12 cellular contexts compared by ENCODE assay signal in the genomic region with DNA sequence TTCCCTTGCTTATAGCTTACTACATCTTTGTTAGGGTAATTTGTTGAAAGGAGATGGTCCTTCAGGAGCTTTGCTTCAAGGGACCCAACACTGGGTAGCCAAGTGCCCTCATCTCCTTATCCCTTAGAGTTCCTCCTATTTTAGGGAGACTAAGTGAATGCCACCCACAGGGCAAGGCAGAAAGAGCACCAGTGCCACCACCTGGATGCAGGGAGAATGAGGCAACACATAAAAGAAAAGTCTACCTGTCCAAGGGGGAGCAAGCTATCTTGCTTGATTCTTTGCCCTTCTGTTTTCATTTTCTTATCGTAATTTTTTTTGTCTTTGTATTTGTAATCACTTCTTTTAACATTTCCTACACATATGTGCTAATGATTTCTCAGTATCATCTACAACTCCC.
DNase-seq lines count a peak whose midpoint lies in the region; ATAC-seq and TF ChIP-seq lines count a peak whose summit lies in the region.
"Had no signal": no experiment of that assay in that cellular context is flagged by ENCODE, and none has a peak within 500 bp of the region (broad histone marks: within the 10 kb centered on the region; RNA-seq: fewer than 3 reads in every experiment).

No MANE protein-coding gene starts in this region.

- H2BK5ac ChIP-seq in mesendoderm (ENCODE audit: low read length), result no peak overlapping the region

- no peaks in the 10 kb centered on the region for H3K27me3 ChIP-seq in KMS-11 (ENCODE audit: insufficient read depth, low read depth)
- H3K27me3 ChIP-seq in mesendoderm (ENCODE audit: insufficient read depth, low read length, poor library complexity), result no peaks in the 10 kb centered on the region
- H3K27me3 ChIP-seq: ovary, suprapubic skin had no signal

- H4K5ac ChIP-seq in mesendoderm (ENCODE audit: low read length), result no peak overlapping the region

- H3K27ac ChIP-seq in KMS-11 (no peak overlapping the region), mesendoderm (ENCODE audit: low read depth, low read length) (no peak overlapping the region)
- H3K27ac ChIP-seq: ovary, suprapubic skin had no signal

- H3K9ac ChIP-seq in KMS-11, result no peak overlapping the region
- H3K9ac ChIP-seq in mesendoderm (ENCODE audit: low read length), result no peak overlapping the region

- no peaks in the 10 kb centered on the region for H3K79me1 ChIP-seq in mesendoderm (ENCODE audit: low read length)

- H2AFZ ChIP-seq in KMS-11 (ENCODE audit: low read depth), result no peak overlapping the region

- ATAC-seq in HG02610 (IDR thresholded peaks at IDR 0.05; ENCODE audit: unreplicated experiment) (no peak), HG02588 (IDR thresholded peaks at IDR 0.05; ENCODE audit: unreplicated experiment) (no peak)

- no peaks in the 10 kb centered on the region for H4K20me1 ChIP-seq in KMS-11 (ENCODE audit: insufficient read depth)

- H3K4ac ChIP-seq in mesendoderm (ENCODE audit: low read depth, low read length), result no peak overlapping the region

- H3K79me2 ChIP-seq in KMS-11 (ENCODE audit: insufficient read depth, low read depth), result no peaks in the 10 kb centered on the region
- no peaks in the 10 kb centered on the region for H3K79me2 ChIP-seq in mesendoderm (ENCODE audit: control insufficient read depth, insufficient read depth, low read length)

- TF ChIP-seq CTCF in KMS-11 (conservative IDR thresholded peaks at IDR 0.05; ENCODE audit: low read depth, low read length), result peak; percentile 69

- peak; percentile 60 for DNase-seq in EL
- DNase-seq in T47D (ENCODE audit: low read depth in 1 of 2, low spot score in 1 of 2), result peak; percentile 21 to 82
- peak; percentile 67 for DNase-seq in mesendoderm
- no peak for DNase-seq in HuH-7.5 (ENCODE audit: low spot score)
- DNase-seq in activated T-cell treated with anti-CD3 and anti-CD28 coated beads, Interleukin-2, amount 50 U/mL, for 48 hours, result no peak
- DNase-seq: amygdala, NCI-H526 treated with DMSO at 0.1 percent for 48 hours had no signal

- no peak overlapping the region for H3K56ac ChIP-seq in mesendoderm (ENCODE audit: low read length)

- no peak overlapping the region for H4K8ac ChIP-seq in mesendoderm (ENCODE audit: low read depth, low read length)

- no peak overlapping the region for H3K18ac ChIP-seq in mesendoderm (ENCODE audit: low read length)

- WGBS in mesendoderm (ENCODE audit: extremely low coverage, insufficient coverage, low lambda C conversion rate), result no CpG with 5 or more reads among the region's 1 CpG

- in situ Hi-C loops in T47D (cut with HindIII; ENCODE audit: low pct_unique_long_range_greater_than_20kb, low sequenced_read_pairs), result no loop called here

- H3K4me2 ChIP-seq in KMS-11 (no peak overlapping the region), mesendoderm (ENCODE audit: low read length) (no peak overlapping the region)

- H2AK5ac ChIP-seq in mesendoderm (ENCODE audit: low read length), result no peak overlapping the region

- no peaks in the 10 kb centered on the region for H3K36me3 ChIP-seq in KMS-11 (ENCODE audit: insufficient read depth)
- no peaks in the 10 kb centered on the region for H3K36me3 ChIP-seq in mesendoderm (ENCODE audit: control insufficient read depth, insufficient read depth, low read length)
- H3K36me3 ChIP-seq: ovary, suprapubic skin had no signal

- H3K4me3 ChIP-seq in KMS-11 (IDR thresholded peaks at IDR 0.05; ENCODE audit: insufficient read depth, low read depth, low read length) (no peak overlapping the region), mesendoderm (ENCODE audit: low read length) (no peak overlapping the region)
- H3K4me3 ChIP-seq: ovary, suprapubic skin had no signal

- H2BK15ac ChIP-seq in mesendoderm (replicated peaks; ENCODE audit: low read depth), result no peak overlapping the region

- no peak overlapping the region for H3K23ac ChIP-seq in mesendoderm (ENCODE audit: low read length)

- no peaks in the 10 kb centered on the region for H3K4me1 ChIP-seq in KMS-11 (ENCODE audit: low read depth, poor library complexity, severe bottlenecking)
- H3K4me1 ChIP-seq in mesendoderm (ENCODE audit: control insufficient read depth, low read depth, low read length), result no peaks in the 10 kb centered on the region
- H3K4me1 ChIP-seq: suprapubic skin had no signal

- no peak overlapping the region for H2BK120ac ChIP-seq in mesendoderm (ENCODE audit: low read depth, low read length)

Comparison
In these comparisons a context has a peak if more than half of its experiments do, and no peak if none do; other contexts are left out.
1. DNase-seq: peak in EL (single experiment), T47D (2 of 2) and mesendoderm (single experiment); none in HuH-7.5 (single experiment) and activated T-cell treated with anti-CD3 and anti-CD28 coated beads, Interleukin-2, amount 50 U/mL, for 48 hours (0 of 2).